10 cellular contexts compared by ENCODE assay signal in the genomic region with DNA sequence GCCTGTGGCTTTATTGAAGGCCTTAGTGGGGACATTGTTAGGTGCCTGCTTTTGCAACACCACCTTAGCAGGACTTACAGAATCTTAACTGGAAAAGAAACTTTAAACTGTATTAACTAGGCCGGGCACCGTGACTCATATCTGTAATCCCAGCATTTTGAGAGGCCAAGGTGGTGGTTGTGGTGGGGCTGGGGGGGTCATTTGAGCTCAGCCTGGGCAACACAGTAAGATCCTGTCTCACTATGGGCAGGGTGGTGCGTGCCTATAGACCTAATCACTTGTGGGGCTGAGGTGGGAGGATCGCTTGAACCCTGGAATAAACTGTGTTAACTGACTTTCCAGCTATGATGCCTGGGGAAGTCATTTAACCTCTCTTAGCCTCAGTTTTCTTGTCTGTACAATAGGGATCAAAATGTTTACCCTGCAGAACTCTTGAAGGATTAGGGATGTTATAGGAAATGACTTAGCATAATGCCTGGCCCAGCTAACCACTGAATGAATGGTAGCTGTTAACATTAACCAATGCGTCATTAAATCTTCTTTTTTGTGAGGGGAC. TPM values are rescaled to one million over a fixed set of nuclear protein-coding genes. Genes with fewer than 3 reads are reported as not detected.
DNase-seq lines count a peak whose midpoint lies in the region; ATAC-seq and TF ChIP-seq lines count a peak whose summit lies in the region.
"Had no signal": no experiment of that assay in that cellular context is flagged by ENCODE, and none has a peak within 500 bp of the region (broad histone marks: within the 10 kb centered on the region; RNA-seq: fewer than 3 reads in every experiment).

No MANE protein-coding gene starts in this region.

- intact Hi-C loops in adrenal gland (cut with DNase I): no loop called here
- intact Hi-C loops in aorta (cut with DNase I): no loop called here

- H3K27ac Mint-ChIP-seq in neural progenitor cell: peak overlapping the region; percentile 60

- H3F3A ChIP-seq in neural progenitor cell (ENCODE audit: low read depth): peaks cover 42% of the 10 kb centered on the region

- no peak for TF ChIP-seq CTCF in adrenal gland (IDR thresholded peaks at IDR 0.05)
- TF ChIP-seq CTCF in neural progenitor cell (IDR thresholded peaks at IDR 0.05): no peak
- TF ChIP-seq CTCF in foreskin keratinocyte (conservative IDR thresholded peaks at IDR 0.05): no peak

- peaks cover 68% of the 10 kb centered on the region for H3K4me1 Mint-ChIP-seq in neural progenitor cell

- ATAC-seq in HG02981 (IDR thresholded peaks at IDR 0.05; ENCODE audit: unreplicated experiment) (peak; percentile 23), HG03432 (IDR thresholded peaks at IDR 0.05; ENCODE audit: unreplicated experiment) (no peak), aorta (ENCODE audit: low FRiP score) (no peak), HG02588 (IDR thresholded peaks at IDR 0.05; ENCODE audit: unreplicated experiment) (no peak), foreskin keratinocyte (no peak)

- peak overlapping the region; percentile 68 for H3K4me2 ChIP-seq in neural progenitor cell

- no peak for TF ChIP-seq POLR2A in adrenal gland (IDR thresholded peaks at IDR 0.05)

- H3K79me2 ChIP-seq in neural progenitor cell (ENCODE audit: low read depth): no peaks in the 10 kb centered on the region

- H3K27me3 Mint-ChIP-seq in neural progenitor cell (ENCODE audit: insufficient read depth, low read depth): peaks cover 9% of the 10 kb centered on the region

- H3K4me3 ChIP-seq in adrenal gland (no peak overlapping the region), neural progenitor cell (no peak overlapping the region), aorta (ENCODE audit: low read length in 2 of 2) (no peak overlapping the region)

- peak overlapping the region in 3 of 5 donors; percentile 37 to 72 (median 38) for H3K27ac ChIP-seq in adrenal gland
- no peak overlapping the region for H3K27ac ChIP-seq in neural progenitor cell
- H3K27ac ChIP-seq in aorta (ENCODE audit: low read depth in 1 of 2, low read length in 2 of 2): no peak overlapping the region
- H3K27ac ChIP-seq in foreskin keratinocyte: no peak overlapping the region

- no peaks in the 10 kb centered on the region for H3K36me3 ChIP-seq in adrenal gland (replicated peaks in 1 of 2)
- H3K36me3 ChIP-seq in neural progenitor cell: no peaks in the 10 kb centered on the region
- H3K36me3 ChIP-seq in aorta (ENCODE audit: control insufficient read depth in 1 of 2, insufficient read depth in 2 of 2, low read length in 1 of 2): no peaks in the 10 kb centered on the region

- no peak overlapping the region for H3K4me3 Mint-ChIP-seq in neural progenitor cell

- H3K36me3 Mint-ChIP-seq in neural progenitor cell: no peaks in the 10 kb centered on the region

- H3K27me3 ChIP-seq in adrenal gland (no peaks in the 10 kb centered on the region), neural progenitor cell (no peaks in the 10 kb centered on the region), aorta (ENCODE audit: control insufficient read depth in 1 of 2, insufficient read depth in 2 of 2, low read length in 1 of 2) (no peaks in the 10 kb centered on the region), foreskin keratinocyte (no peaks in the 10 kb centered on the region)

- DNase-seq in ELR (ENCODE audit: low read depth) (peak; percentile 25), adrenal gland (no peak), neural progenitor cell (ENCODE audit: low spot score) (no peak), aorta (no peak), foreskin keratinocyte (no peak)
- DNase-seq: activated T-cell treated with anti-CD3 and anti-CD28 coated beads, Interleukin-2, amount 50 U/mL, for 1 hour; DND-41 had no signal

- H2AFZ ChIP-seq in neural progenitor cell (replicated peaks): no peak overlapping the region

- no peaks in the 10 kb centered on the region for H3K9me3 Mint-ChIP-seq in neural progenitor cell

- no peak overlapping the region for H3K9ac ChIP-seq in neural progenitor cell

- H3K9me3 ChIP-seq in adrenal gland (replicated peaks in 1 of 3): no peaks in the 10 kb centered on the region
- H3K9me3 ChIP-seq in neural progenitor cell (ENCODE audit: low read depth): no peaks in the 10 kb centered on the region
- H3K9me3 ChIP-seq in aorta (ENCODE audit: control insufficient read depth, low read length): no peaks in the 10 kb centered on the region

- H3K4me1 ChIP-seq in adrenal gland (replicated peaks in 1 of 2) (peaks cover 0 to 23% of the 10 kb centered on the region in 2 donors), neural progenitor cell (peaks cover 45% of the 10 kb centered on the region), aorta (ENCODE audit: control insufficient read depth in 1 of 2, insufficient read depth in 2 of 2, low read length in 2 of 2) (no peaks in the 10 kb centered on the region), foreskin keratinocyte (peaks cover 5% of the 10 kb centered on the region)

- H4K20me1 ChIP-seq in neural progenitor cell (ENCODE audit: low read depth): no peaks in the 10 kb centered on the region

- 76 to 87% (median 84%) methylated on average over 5 of the region's 5 CpGs for WGBS in adrenal gland, 4 donors
- WGBS in aorta, 2 donors: 89 to 94% methylated on average over 5 of the region's 5 CpGs

RNA-seq across cellular contexts. Expression of a gene that starts 39.5 kb away (rescaled TPM):
- total RNA-seq in adrenal gland: 10 to 100 TPM in 5 of 8 donors, 1 to 10 TPM in 3; 6.0 to 19.2 (median 10.9) TPM
- 1 to 10 TPM; 2.0 to 8.1 (median 7.5) TPM for polyA plus RNA-seq in adrenal gland
- 8.0 and 15.3 TPM in 2 replicates for total RNA-seq in neural progenitor cell (ENCODE audit: low replicate concordance)
- 10 to 100 TPM; 11.4 to 42.2 TPM for total RNA-seq in aorta
- 10 to 100 TPM in 1 of 2 donors, 1 to 10 TPM in 1; 7.4 to 11.5 TPM for polyA plus RNA-seq in aorta
- 39.4 and 46.5 TPM in 2 replicates for total RNA-seq in foreskin keratinocyte
- polyA plus RNA-seq in foreskin keratinocyte: 36.5 and 39.7 TPM in 2 replicates

Comparison
In these comparisons a context has a peak if more than half of its experiments do, and no peak if none do; other contexts are left out.
1. H3K27ac ChIP-seq: peak in adrenal gland (3 of 5); none in neural progenitor cell (single experiment), aorta (0 of 2) and foreskin keratinocyte (single experiment).